17 cellular contexts compared by ENCODE assay signal in the genomic region with DNA sequence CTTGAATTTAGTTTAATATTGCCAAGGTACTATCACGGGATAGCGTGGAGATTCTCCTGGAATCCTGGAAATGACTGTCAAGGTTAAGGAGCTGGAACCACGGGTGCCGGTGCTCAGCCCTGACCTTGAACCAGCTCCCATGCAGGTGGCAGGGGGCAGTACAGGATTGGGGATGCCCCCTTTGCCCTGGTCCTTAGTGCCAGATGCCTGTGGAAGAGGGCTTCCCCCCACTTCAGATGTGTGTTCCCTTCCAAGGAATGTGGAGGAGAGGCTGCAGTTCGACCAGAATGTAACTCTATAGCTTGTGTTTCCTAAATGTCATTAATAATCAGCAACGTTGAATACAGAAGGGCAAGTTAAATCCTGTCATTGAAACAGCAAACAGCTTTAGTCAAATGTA.
DNase-seq lines count a peak whose midpoint lies in the region; ATAC-seq and TF ChIP-seq lines count a peak whose summit lies in the region.
"Had no signal": no experiment of that assay in that cellular context is flagged by ENCODE, and none has a peak within 500 bp of the region (broad histone marks: within the 10 kb centered on the region; RNA-seq: fewer than 3 reads in every experiment).

No MANE protein-coding gene starts in this region.

- H3K4me3 ChIP-seq in PC-3 (ENCODE audit: low read length) (no peak overlapping the region), dorsolateral prefrontal cortex (no peak overlapping the region), right atrium auricular region (no peak overlapping the region)
- H3K4me3 ChIP-seq: A549, pancreas, upper lobe of right lung had no signal

- H4K20me1 ChIP-seq in PC-3 (ENCODE audit: low read length) = no peaks in the 10 kb centered on the region

- no peaks in the 10 kb centered on the region for H3K9me3 Mint-ChIP-seq in immature natural killer cell
- H3K9me3 Mint-ChIP-seq: activated naive CD8-positive, alpha-beta T cell treated with anti-CD3 and anti-CD28 coated beads, Interleukin-2, amount 10 ng/mL, durations not matched to agents 7 days and 5 days had no signal

- ATAC-seq in PC-3 = peak; percentile 42
- ATAC-seq: A549, left cardiac atrium, pancreas, upper lobe of right lung had no signal

- H3K9me3 ChIP-seq in PC-3 (ENCODE audit: low read length) (no peaks in the 10 kb centered on the region), right atrium auricular region (no peaks in the 10 kb centered on the region)
- H3K9me3 ChIP-seq: A549, pancreas, upper lobe of right lung had no signal

- CTCF ChIA-PET in PC-3 (lab: Charles Lee) = no interaction called here

- no peak overlapping the region for H3K4me2 ChIP-seq in PC-3 (ENCODE audit: low read length)
- H3K4me2 ChIP-seq: A549 had no signal

- no peaks in the 10 kb centered on the region for H3K79me2 ChIP-seq in PC-3 (ENCODE audit: low read length)

- H3K36me3 ChIP-seq in PC-3 (ENCODE audit: low read depth, low read length) (no peaks in the 10 kb centered on the region; the same call in 1 of the 2 replicates), right atrium auricular region (no peaks in the 10 kb centered on the region)
- H3K36me3 ChIP-seq: pancreas, upper lobe of right lung had no signal

- H3K27ac ChIP-seq in PC-3 (ENCODE audit: low read length) = no peak overlapping the region
- H3K27ac ChIP-seq in dorsolateral prefrontal cortex = no peak overlapping the region
- no peak overlapping the region for H3K27ac ChIP-seq in right atrium auricular region
- H3K27ac ChIP-seq: A549, pancreas, upper lobe of right lung had no signal

- H2AFZ ChIP-seq in PC-3 (ENCODE audit: low read length) = no peak overlapping the region

- H3K27me3 ChIP-seq in PC-3 (ENCODE audit: low read length) (no peaks in the 10 kb centered on the region), dorsolateral prefrontal cortex (peaks cover 0 to 25% (median 5%) of the 10 kb centered on the region in 45 donors), right atrium auricular region (no peaks in the 10 kb centered on the region)
- H3K27me3 ChIP-seq: upper lobe of right lung had no signal

- DNase-seq in NCI-H748 (lab: John Stamatoyannopoulos, UW; ENCODE audit: unreplicated experiment) (peak; percentile 55), NCI-H748 treated with DMSO at 0.1 percent for 48 hours (lab: John Stamatoyannopoulos, UW) (no peak), PC-3 (peak; percentile 6), immature natural killer cell (peak in 2 of 3 donors; percentile 2 to 15), dorsolateral prefrontal cortex (no peak), right atrium auricular region (ENCODE audit: low spot score) (no peak), GM13977 (ENCODE audit: low spot score) (no peak)
- DNase-seq: activated naive CD8-positive, alpha-beta T cell treated with anti-CD3 and anti-CD28 coated beads, Interleukin-2, amount 10 ng/mL, durations not matched to agents 7 days and 5 days; effector CD8-positive, alpha-beta T cell; left cardiac atrium; MV-4-11; NCI-H446; pancreas; stimulated activated naive CD4-positive, alpha-beta T cell treated with Interleukin-2 at 50 U/mL for 16 hours; upper lobe of right lung had no signal

- intact Hi-C loops in PC-3 (cut with micrococcal nuclease) (no loop called here), dorsolateral prefrontal cortex (cut with DNase I) (no loop called here)

- no peaks in the 10 kb centered on the region for H3K4me1 Mint-ChIP-seq in immature natural killer cell
- H3K4me1 Mint-ChIP-seq: activated naive CD8-positive, alpha-beta T cell treated with anti-CD3 and anti-CD28 coated beads, Interleukin-2, amount 10 ng/mL, durations not matched to agents 7 days and 5 days had no signal

- no TSS peak for BruUV-seq in PC-3 (replicated peaks; lab: Mats Ljungman, UMichigan)

- no peaks in the 10 kb centered on the region for H3F3A ChIP-seq in PC-3 (ENCODE audit: low read length, unreplicated experiment)

- H3K36me3 Mint-ChIP-seq in immature natural killer cell = no peaks in the 10 kb centered on the region
- H3K36me3 Mint-ChIP-seq: activated naive CD8-positive, alpha-beta T cell treated with anti-CD3 and anti-CD28 coated beads, Interleukin-2, amount 10 ng/mL, durations not matched to agents 7 days and 5 days had no signal

- no peak overlapping the region for H3K9ac ChIP-seq in PC-3 (ENCODE audit: low read length)

- no peak overlapping the region for H3K27ac Mint-ChIP-seq in immature natural killer cell
- H3K27ac Mint-ChIP-seq: activated naive CD8-positive, alpha-beta T cell treated with anti-CD3 and anti-CD28 coated beads, Interleukin-2, amount 10 ng/mL, durations not matched to agents 7 days and 5 days had no signal

- peak; percentile 16 for TF ChIP-seq CTCF in GM12873 (IDR thresholded peaks at IDR 0.05; ENCODE audit: insufficient read depth, low read depth, low read length, missing control alignments)
- peak; percentile 30; the same call in 1 of the 2 replicates for TF ChIP-seq CTCF in PC-3 (conservative IDR thresholded peaks at IDR 0.05; ENCODE audit: low read depth, low read length)
- no peak for TF ChIP-seq CTCF in dorsolateral prefrontal cortex (IDR thresholded peaks at IDR 0.05 in 54 of 56, conservative IDR thresholded peaks at IDR 0.05 in 2 of 56; ENCODE audit: low read depth in 1 of 56, partially characterized antibody in 56 of 56)
- no peak for TF ChIP-seq CTCF in right atrium auricular region (IDR thresholded peaks at IDR 0.05)
- TF ChIP-seq CTCF in GM13977 (IDR thresholded peaks at IDR 0.05; ENCODE audit: extremely low read depth, insufficient read depth, missing control alignments) = no peak

- H3K4me3 Mint-ChIP-seq in immature natural killer cell = no peak overlapping the region
- H3K4me3 Mint-ChIP-seq: activated naive CD8-positive, alpha-beta T cell treated with anti-CD3 and anti-CD28 coated beads, Interleukin-2, amount 10 ng/mL, durations not matched to agents 7 days and 5 days had no signal

- POLR2A ChIA-PET in PC-3 (lab: Charles Lee; ENCODE audit: unreplicated experiment) = no interaction called here

- H3K9me2 ChIP-seq in PC-3 (replicated peaks; ENCODE audit: low read length) = no peaks in the 10 kb centered on the region

- peaks cover 0 to 16% (median 0%) of the 10 kb centered on the region in 3 donors for H3K27me3 Mint-ChIP-seq in immature natural killer cell (ENCODE audit: low read depth in 3 of 3)

- in situ Hi-C loops in GM13977 (cut with MboI; ENCODE audit: low pct_unique_long_range_greater_than_20kb, low sequenced_read_pairs, unreplicated experiment) = no loop called here

- H3K4me1 ChIP-seq in PC-3 (ENCODE audit: insufficient read depth, low read length) (no peaks in the 10 kb centered on the region), right atrium auricular region (no peaks in the 10 kb centered on the region)
- H3K4me1 ChIP-seq: A549, pancreas, upper lobe of right lung had no signal

Comparison
In these comparisons a context has a peak if more than half of its experiments do, and no peak if none do; other contexts are left out.
1. DNase-seq: peak in NCI-H748 (single experiment), PC-3 (single experiment) and immature natural killer cell (2 of 3); none in NCI-H748 treated with DMSO at 0.1 percent for 48 hours (single experiment), dorsolateral prefrontal cortex (0 of 10), right atrium auricular region (single experiment) and GM13977 (single experiment).
2. CTCF ChIP-seq: peak in GM12873 (single experiment) and PC-3 (single experiment); none in dorsolateral prefrontal cortex (0 of 56), right atrium auricular region (0 of 2) and GM13977 (single experiment).